ENCODE assay signal across 8 cellular contexts in genomic region chr4:159016527-159017137, GRCh38.
DNase-seq lines count a peak whose midpoint lies in the region; ATAC-seq and TF ChIP-seq lines count a peak whose summit lies in the region.

No MANE protein-coding gene starts in this region.

- intact Hi-C loops in mucosa of descending colon (cut with DNase I, micrococcal nuclease): no loop called here

- H4K20me1 ChIP-seq in neural cell (ENCODE audit: insufficient read depth): no peaks in the 10 kb centered on the region

- peak overlapping the region; percentile 74 for H3K27ac ChIP-seq in neural cell (ENCODE audit: low read length)

- no peaks in the 10 kb centered on the region for H3K4me1 ChIP-seq in mucosa of descending colon (ENCODE audit: low read depth)

- peak overlapping the region; percentile 46 for H2AFZ ChIP-seq in neural cell (ENCODE audit: low read depth, low read length)

- peak overlapping the region; percentile 78 for H3K4me2 ChIP-seq in neural cell (ENCODE audit: low read length)

- H3K36me3 ChIP-seq in neural cell (ENCODE audit: insufficient read depth, low read length): no peaks in the 10 kb centered on the region
- H3K36me3 ChIP-seq in mucosa of descending colon (ENCODE audit: low read depth): no peaks in the 10 kb centered on the region

- no peaks in the 10 kb centered on the region for H3K9me3 ChIP-seq in neural cell (ENCODE audit: low read length)
- no peaks in the 10 kb centered on the region for H3K9me3 ChIP-seq in mucosa of descending colon

- H3F3A ChIP-seq in neural cell (ENCODE audit: insufficient read depth, low read length, poor library complexity, severe bottlenecking): peaks cover 5% of the 10 kb centered on the region

- peak overlapping the region; percentile 40 for H3K9ac ChIP-seq in neural cell (ENCODE audit: low read length)

- ATAC-seq in GM18870 (IDR thresholded peaks at IDR 0.05; ENCODE audit: unreplicated experiment) (peak; percentile 44), HG02642 (IDR thresholded peaks at IDR 0.05; ENCODE audit: poor library complexity, unreplicated experiment) (peak; percentile 56), mucosa of descending colon (no peak), GM19328 (IDR thresholded peaks at IDR 0.05; ENCODE audit: unreplicated experiment) (no peak)

- H3K4me3 ChIP-seq in neural cell (ENCODE audit: low read length) (peak overlapping the region; percentile 44), mucosa of descending colon (no peak overlapping the region)

- no peaks in the 10 kb centered on the region for H3K27me3 ChIP-seq in neural cell (ENCODE audit: insufficient read depth, low read depth, low read length)

- no peaks in the 10 kb centered on the region for H3K9me2 ChIP-seq in neural cell (ENCODE audit: insufficient read depth, low read length)

- peak; percentile 57 for TF ChIP-seq CTCF in neural cell (IDR thresholded peaks at IDR 0.05; ENCODE audit: poor library complexity, severe bottlenecking)
- no peak for TF ChIP-seq CTCF in mucosa of descending colon (IDR thresholded peaks at IDR 0.05)

- TF ChIP-seq EP300 in neural cell (conservative IDR thresholded peaks at IDR 0.05; ENCODE audit: poor library complexity, severe bottlenecking): peak; percentile 30

- peak; percentile 69 for TF ChIP-seq RAD21 in neural cell (conservative IDR thresholded peaks at IDR 0.05)

- no peaks in the 10 kb centered on the region for H3K79me2 ChIP-seq in neural cell (replicated peaks; ENCODE audit: insufficient read depth, low read length)

- DNase-seq in RPMI8226 (peak; percentile 14), NOMO-1 (lab: John Stamatoyannopoulos, UW; ENCODE audit: unreplicated experiment in 2 of 2) (no peak), mucosa of descending colon (no peak)
- DNase-seq in activated effector memory CD4-positive, alpha-beta T cell treated with anti-CD3 and anti-CD28 coated beads, Interleukin-2, amount 50 U/mL, for 16 hours: no peak

TF ChIP-seq in neural cell, 6 proteins besides CTCF, POLR2A, EP300 and RAD21:
- peak; percentile 48 for TF ChIP-seq REST (IDR thresholded peaks at IDR 0.05; ENCODE audit: borderline replicate concordance)
- no peak for TF ChIP-seq TAF1 (IDR thresholded peaks at IDR 0.05; ENCODE audit: low read depth)
- TF ChIP-seq MXI1 (conservative IDR thresholded peaks at IDR 0.05; ENCODE audit: poor library complexity, severe bottlenecking): no peak
- peak; percentile 38 for TF ChIP-seq POLR2AphosphoS5 (IDR thresholded peaks at IDR 0.05)
- peak; percentile 69 for TF ChIP-seq SMC3 (conservative IDR thresholded peaks at IDR 0.05; ENCODE audit: poor library complexity)
- TF ChIP-seq EZH2 (IDR thresholded peaks at IDR 0.05; ENCODE audit: borderline replicate concordance, insufficient read depth, low read length, poor library complexity, severe bottlenecking): no peak

Comparison
In these comparisons a context has a peak if more than half of its experiments do, and no peak if none do; other contexts are left out.
1. ATAC-seq: peak in GM18870 (single experiment) and HG02642 (single experiment); none in mucosa of descending colon (single experiment) and GM19328 (single experiment).